ENCODE assay signal across 1 cellular context in the genomic region with DNA sequence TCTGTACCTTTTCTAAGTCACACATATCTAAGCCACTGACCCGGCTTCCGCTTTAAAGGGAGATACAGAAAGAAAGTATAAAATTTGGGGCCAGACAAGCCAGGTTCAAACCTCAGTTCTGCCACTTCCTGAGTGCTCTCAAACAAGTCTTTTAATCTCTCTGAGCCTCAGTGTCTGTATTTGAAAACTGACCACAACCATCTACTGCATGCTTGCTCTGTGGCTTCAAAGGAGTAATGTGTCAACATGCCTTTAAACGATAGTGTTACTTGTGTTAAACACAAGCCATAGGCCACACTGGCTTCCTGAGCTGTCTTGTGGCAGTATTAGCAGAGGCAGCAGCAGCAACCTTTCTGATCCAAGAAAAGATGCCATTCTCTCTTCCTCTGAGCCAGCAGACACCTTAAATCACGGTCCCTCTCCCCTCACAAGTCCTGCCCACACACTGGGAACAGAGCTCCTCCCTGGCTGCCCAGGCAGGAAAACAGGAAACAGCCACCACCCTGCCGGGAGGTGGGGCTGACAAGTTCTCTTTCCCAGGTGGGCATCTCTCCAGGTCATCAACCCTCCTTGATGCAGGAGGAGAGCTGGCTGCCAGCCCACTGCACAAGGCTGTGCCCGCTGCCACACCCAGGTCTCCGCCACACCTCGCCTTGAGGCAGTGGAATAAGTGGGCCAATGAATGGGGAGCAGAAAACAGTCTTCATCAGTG.
A peak's percentile ranks its signal among the peaks of the same experiment; 100 is the strongest.
TF ChIP-seq lines count a peak whose summit lies in the region.

No MANE protein-coding gene starts in this region.

TF ChIP-seq in HepG2, 621 proteins besides CTCF, POLR2A, EP300 and RAD21 (continued from another document):
- TF ChIP-seq ISX (CRISPR knock-in tag; conservative IDR thresholded peaks at IDR 0.05) (no peak), SIX1 (CRISPR knock-in tag; IDR thresholded peaks at IDR 0.05; ENCODE audit: borderline replicate concordance) (no peak), ZFP1 (CRISPR knock-in tag; IDR thresholded peaks at IDR 0.05) (0 out of 2 replicates have a peak, but pooled peaks have one; percentile 38), ELF1 (CRISPR knock-in tag; IDR thresholded peaks at IDR 0.05) (peak; percentile 51; the same call in 1 of the 2 replicates), IRF1 (CRISPR knock-in tag; IDR thresholded peaks at IDR 0.05; ENCODE audit: low read depth) (no peak), CBX5 (CRISPR knock-in tag; IDR thresholded peaks at IDR 0.05; ENCODE audit: borderline replicate concordance) (no peak), MNT (IDR thresholded peaks at IDR 0.05) (no peak), NFIB (CRISPR knock-in tag; IDR thresholded peaks at IDR 0.05; ENCODE audit: borderline replicate concordance) (no peak), ZNF841 (CRISPR knock-in tag; IDR thresholded peaks at IDR 0.05; ENCODE audit: borderline replicate concordance) (no peak), ZSCAN21 (CRISPR knock-in tag; IDR thresholded peaks at IDR 0.05; ENCODE audit: borderline replicate concordance) (no peak), NONO (IDR thresholded peaks at IDR 0.05) (no peak), NONO (CRISPR knock-in tag; conservative IDR thresholded peaks at IDR 0.05) (no peak), HIVEP1 (CRISPR knock-in tag; IDR thresholded peaks at IDR 0.05) (no peak), FOXP4 (CRISPR knock-in tag; IDR thresholded peaks at IDR 0.05) (peak; percentile 45), ZNF567 (CRISPR knock-in tag; IDR thresholded peaks at IDR 0.05; ENCODE audit: borderline replicate concordance) (no peak), STAT5B (CRISPR knock-in tag; IDR thresholded peaks at IDR 0.05) (no peak), ZNF260 (CRISPR knock-in tag; IDR thresholded peaks at IDR 0.05; ENCODE audit: borderline replicate concordance, low read depth) (no peak), SRSF1 (optimal IDR thresholded peaks at IDR 0.05; ENCODE audit: low read depth, low read length) (no peak), ZNF550 (CRISPR knock-in tag; IDR thresholded peaks at IDR 0.05; ENCODE audit: borderline replicate concordance) (no peak), DNMT1 (CRISPR knock-in tag; IDR thresholded peaks at IDR 0.05) (no peak), TBP (CRISPR knock-in tag; IDR thresholded peaks at IDR 0.05) (no peak), NAIF1 (CRISPR knock-in tag; IDR thresholded peaks at IDR 0.05; ENCODE audit: borderline replicate concordance) (no peak), ZNF652 (CRISPR knock-in tag; IDR thresholded peaks at IDR 0.05; ENCODE audit: borderline replicate concordance, low read depth) (no peak), ZNF772 (CRISPR knock-in tag; IDR thresholded peaks at IDR 0.05) (peak; percentile 45; the same call in 1 of the 2 replicates), NFE2 (CRISPR knock-in tag; IDR thresholded peaks at IDR 0.05) (no peak), ZFY (CRISPR knock-in tag; IDR thresholded peaks at IDR 0.05) (no peak; the same call in 1 of the 2 replicates), IKZF4 (CRISPR knock-in tag; IDR thresholded peaks at IDR 0.05; ENCODE audit: borderline replicate concordance, low read depth, not compliant biosample characterization) (no peak), AHDC1 (CRISPR knock-in tag; IDR thresholded peaks at IDR 0.05; ENCODE audit: borderline replicate concordance) (peak; percentile 66; the same call in 1 of the 2 replicates)
- TF ChIP-seq, protein P1, sequence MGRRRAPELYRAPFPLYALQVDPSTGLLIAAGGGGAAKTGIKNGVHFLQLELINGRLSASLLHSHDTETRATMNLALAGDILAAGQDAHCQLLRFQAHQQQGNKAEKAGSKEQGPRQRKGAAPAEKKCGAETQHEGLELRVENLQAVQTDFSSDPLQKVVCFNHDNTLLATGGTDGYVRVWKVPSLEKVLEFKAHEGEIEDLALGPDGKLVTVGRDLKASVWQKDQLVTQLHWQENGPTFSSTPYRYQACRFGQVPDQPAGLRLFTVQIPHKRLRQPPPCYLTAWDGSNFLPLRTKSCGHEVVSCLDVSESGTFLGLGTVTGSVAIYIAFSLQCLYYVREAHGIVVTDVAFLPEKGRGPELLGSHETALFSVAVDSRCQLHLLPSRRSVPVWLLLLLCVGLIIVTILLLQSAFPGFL (CRISPR knock-in tag; IDR thresholded peaks at IDR 0.05): no peak
TF ChIP-seq in HepG2: peak in this region for 95.
